Comparison of ENCODE assay signal across 21 cellular contexts in the genomic region with DNA sequence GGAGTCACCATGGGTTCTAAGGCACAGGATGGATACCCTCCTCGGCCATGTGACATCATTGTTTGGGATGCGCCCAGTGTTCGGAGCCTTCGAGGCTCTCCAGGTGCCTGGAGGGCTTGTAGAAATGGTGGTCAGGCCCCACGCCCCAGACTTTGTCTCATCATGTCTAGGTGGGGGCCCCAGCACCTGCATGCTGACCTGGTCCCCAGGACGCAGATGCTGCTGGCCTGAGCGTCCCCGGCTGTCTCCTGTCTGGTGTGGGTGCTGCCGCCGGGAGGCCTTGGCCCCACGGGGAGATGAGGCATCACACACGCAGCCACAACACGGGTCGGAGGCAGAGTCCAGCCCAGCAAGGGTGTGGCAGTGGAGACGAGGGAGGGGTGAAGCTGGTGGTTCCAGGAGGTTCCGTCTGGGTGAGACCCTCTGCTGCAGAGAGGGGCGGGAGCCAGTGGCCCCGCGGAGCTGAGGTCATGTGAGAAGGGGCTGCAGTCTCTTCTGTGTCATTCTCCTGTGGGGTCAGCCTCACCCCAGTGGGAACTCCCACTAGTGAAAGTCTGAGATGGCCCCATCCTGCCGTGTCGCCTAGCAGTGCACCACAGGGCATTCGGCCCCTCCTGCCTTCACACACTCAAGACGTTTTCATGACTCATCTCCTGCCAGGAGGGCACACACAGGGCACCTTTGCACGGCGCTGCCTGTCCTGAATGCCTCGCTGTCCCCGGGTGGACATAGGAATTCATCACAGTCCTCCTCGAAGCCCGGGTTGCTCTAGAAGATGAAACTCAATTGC. TPM values are rescaled to one million over a fixed set of nuclear protein-coding genes. Genes with fewer than 3 reads are reported as not detected.
DNase-seq lines count a peak whose midpoint lies in the region; ATAC-seq, FAIRE-seq and TF ChIP-seq lines count a peak whose summit lies in the region.
"Had no signal": no experiment of that assay in that cellular context is flagged by ENCODE, and none has a peak within 500 bp of the region (broad histone marks: within the 10 kb centered on the region; RNA-seq: fewer than 3 reads in every experiment).

No MANE protein-coding gene starts in this region.

- in situ Hi-C loops in brain microvascular endothelial cell (cut with HindIII; ENCODE audit: low pct_ligation_motif_present, low sequenced_read_pairs), result no loop called here

- 0 out of 2 replicates have a peak overlapping the region, but pooled peaks have one; percentile 61 for H2AK5ac ChIP-seq in H1 (ENCODE audit: low read depth, low read length)

- H3K18ac ChIP-seq in H1 (ENCODE audit: extremely low read depth, low read length), result no peak overlapping the region

- no peak overlapping the region for H3K27ac ChIP-seq in HUES6 (ENCODE audit: low read depth, low read length)
- no peak overlapping the region for H3K27ac ChIP-seq in H1 (ENCODE audit: low read depth, low read length)
- H3K27ac ChIP-seq in brain microvascular endothelial cell, result no peak overlapping the region
- H3K27ac ChIP-seq: A549, GM23248 had no signal

- H4K8ac ChIP-seq in H1 (ENCODE audit: extremely low read depth, insufficient read depth, low read length), result no peak overlapping the region

- DNase-seq in Calu3, result peak; percentile 37
- DNase-seq in H1 (ENCODE audit: low read depth in 1 of 2, low spot score in 2 of 2), result no peak
- DNase-seq in progenitor cell of endocrine pancreas (ENCODE audit: low spot score, unreplicated experiment), result no peak
- DNase-seq in NCI-H526 (lab: John Stamatoyannopoulos, UW), result no peak
- DNase-seq in brain microvascular endothelial cell, result no peak
- DNase-seq: AML-193; CD4-positive, alpha-beta memory T cell; DMS 273 treated with DMSO at 0.1 percent for 48 hours; DND-41; EL; HCEC 1CT had no signal

- H3K4me1 ChIP-seq in HUES6 (ENCODE audit: control insufficient read depth, insufficient read depth, low read length), result no peaks in the 10 kb centered on the region; the same call in 1 of the 2 replicates
- peaks cover 0 to 11% (median 0%) of the 10 kb centered on the region in 4 experiments; a peak in 3 of 7 replicates for H3K4me1 ChIP-seq in H1 (replicated peaks in 1 of 4; ENCODE audit: control insufficient read depth in 3 of 4, insufficient read depth in 4 of 4, low read length in 3 of 4)

- H3K27ac Mint-ChIP-seq in Calu3 (ENCODE audit: unreplicated experiment), result no peak overlapping the region
- H3K27ac Mint-ChIP-seq in progenitor cell of endocrine pancreas, result peak overlapping the region; percentile 59
- H3K27ac Mint-ChIP-seq: CD4-positive, alpha-beta memory T cell had no signal

- H3K23me2 ChIP-seq in H1 (ENCODE audit: low read depth, low read length), result no peaks in the 10 kb centered on the region

- no peaks in the 10 kb centered on the region for H3K79me2 ChIP-seq in H1 (ENCODE audit: control insufficient read depth in 1 of 2, insufficient read depth in 2 of 2, low read length in 2 of 2)

- H3K9me3 Mint-ChIP-seq in Calu3 (ENCODE audit: low read depth, unreplicated experiment), result no peaks in the 10 kb centered on the region
- no peaks in the 10 kb centered on the region for H3K9me3 Mint-ChIP-seq in progenitor cell of endocrine pancreas (ENCODE audit: low read depth)
- H3K9me3 Mint-ChIP-seq: CD4-positive, alpha-beta memory T cell had no signal

- H2BK12ac ChIP-seq in H1 (ENCODE audit: low read depth, low read length), result no peak overlapping the region

- H3K4me3 ChIP-seq in HUES6 (ENCODE audit: low read depth, low read length), result no peak overlapping the region
- no peak overlapping the region for H3K4me3 ChIP-seq in H1 (ENCODE audit: extremely low read depth in 1 of 4, insufficient read depth in 2 of 4, low read depth in 3 of 4, low read length in 4 of 4)
- H3K4me3 ChIP-seq in brain microvascular endothelial cell (ENCODE audit: low read depth, low read length), result no peak overlapping the region
- H3K4me3 ChIP-seq: A549, GM12878, GM23248, K562 had no signal

- BruUV-seq in Calu3 (replicated peaks; lab: Mats Ljungman, UMichigan), result no TSS peak

- peaks cover 11% of the 10 kb centered on the region for H3K36me3 ChIP-seq in HUES6 (ENCODE audit: control insufficient read depth, insufficient read depth, low read length)
- peaks cover 0 to 9% (median 3%) of the 10 kb centered on the region in 4 experiments; a peak in 3 of 8 replicates for H3K36me3 ChIP-seq in H1 (ENCODE audit: control insufficient read depth in 2 of 4, insufficient read depth in 4 of 4, low read length in 3 of 4)
- no peaks in the 10 kb centered on the region for H3K36me3 ChIP-seq in brain microvascular endothelial cell (replicated peaks)

- no peak overlapping the region for H3K4ac ChIP-seq in H1 (replicated peaks; ENCODE audit: insufficient read length, low read depth, low read length)

- no peak for TF ChIP-seq EP300 in H1 (IDR thresholded peaks at IDR 0.05; ENCODE audit: borderline replicate concordance in 1 of 2, low read depth in 2 of 2, low read length in 2 of 2)

- no peak for ATAC-seq in GM21619 (IDR thresholded peaks at IDR 0.05; ENCODE audit: unreplicated experiment)
- ATAC-seq: GM12878 had no signal

- peaks cover 96% of the 10 kb centered on the region for H3K27me3 Mint-ChIP-seq in Calu3 (ENCODE audit: unreplicated experiment)
- H3K27me3 Mint-ChIP-seq in progenitor cell of endocrine pancreas, result no peaks in the 10 kb centered on the region

- TF ChIP-seq POLR2A in H1 (IDR thresholded peaks at IDR 0.05; ENCODE audit: control extremely low read depth in 1 of 2, low read depth in 2 of 2, low read length in 2 of 2), result no peak

- H3K9me3 ChIP-seq in HUES6 (ENCODE audit: control insufficient read depth, insufficient read depth, low read depth, low read length) (no peaks in the 10 kb centered on the region), H1 (ENCODE audit: insufficient read depth in 2 of 2, low read depth in 1 of 2, low read length in 1 of 2) (peaks cover 0 to 3% of the 10 kb centered on the region in 2 experiments; a peak in 1 of 4 replicates)
- H3K9me3 ChIP-seq: A549 had no signal

- 90% methylated on average over 27 of the region's 29 CpGs; no CpG with 5 or more reads in 1 of the 2 experiments for WGBS in H1 (ENCODE audit: extremely low coverage in 1 of 2, insufficient coverage in 1 of 2, insufficient read length in 1 of 2, insufficient replicate concordance in 2 of 2, low coverage in 1 of 2, low lambda C conversion rate in 2 of 2, missing lambda C conversion rate in 1 of 2), 2 experiments

- no peak overlapping the region for H2BK120ac ChIP-seq in H1 (replicated peaks; ENCODE audit: low read depth, low read length)

- H3K36me3 Mint-ChIP-seq in Calu3 (ENCODE audit: insufficient read depth, unreplicated experiment) (no peaks in the 10 kb centered on the region), progenitor cell of endocrine pancreas (ENCODE audit: insufficient read depth) (peaks cover 10% of the 10 kb centered on the region)
- H3K36me3 Mint-ChIP-seq: CD14-positive monocyte; CD4-positive, alpha-beta memory T cell had no signal

- no peak for FAIRE-seq in H1 (lab: Jason Lieb, UNC)
- FAIRE-seq: A549, GM12878, GM19239, H54, K562 had no signal

- no peak overlapping the region for H2AFZ ChIP-seq in H1 (ENCODE audit: low read length)
- H2AFZ ChIP-seq: GM23248 had no signal

- H3K4me3 Mint-ChIP-seq in Calu3 (ENCODE audit: low read depth, unreplicated experiment), result no peak overlapping the region
- H3K4me3 Mint-ChIP-seq in progenitor cell of endocrine pancreas (ENCODE audit: low read depth), result no peak overlapping the region
- H3K4me3 Mint-ChIP-seq: CD4-positive, alpha-beta memory T cell had no signal

- H4K5ac ChIP-seq in H1 (ENCODE audit: insufficient read length, low read depth, low read length), result no peak overlapping the region

- H3K79me1 ChIP-seq in H1 (ENCODE audit: low read depth, low read length), result peaks cover 8% of the 10 kb centered on the region

- no peaks in the 10 kb centered on the region for H3K27me3 ChIP-seq in HUES6 (ENCODE audit: control insufficient read depth, insufficient read depth, low read length)
- no peaks in the 10 kb centered on the region for H3K27me3 ChIP-seq in H1 (replicated peaks in 1 of 4; ENCODE audit: control insufficient read depth in 3 of 4, extremely low read depth in 1 of 4, insufficient read depth in 3 of 4, low read length in 3 of 4)
- H3K27me3 ChIP-seq in brain microvascular endothelial cell (replicated peaks), result peaks cover 25% of the 10 kb centered on the region

- TF ChIP-seq CTCF in Calu3 (IDR thresholded peaks at IDR 0.05; ENCODE audit: unreplicated experiment) (no peak), H1 (IDR thresholded peaks at IDR 0.05; ENCODE audit: control extremely low read depth in 1 of 3, insufficient read depth in 1 of 3, low read depth in 1 of 3, low read length in 3 of 3) (no peak), progenitor cell of endocrine pancreas (IDR thresholded peaks at IDR 0.05; ENCODE audit: unreplicated experiment) (no peak), brain microvascular endothelial cell (IDR thresholded peaks at IDR 0.05; ENCODE audit: low read depth, low read length, missing control alignments) (no peak)

- no peak overlapping the region for H4K91ac ChIP-seq in H1 (replicated peaks; ENCODE audit: insufficient read length, low read length)

- H3K9ac ChIP-seq in HUES6 (ENCODE audit: low read length) (peak overlapping the region; percentile 18), H1 (replicated peaks in 1 of 4; ENCODE audit: extremely low read depth in 1 of 4, low read depth in 3 of 4, low read length in 3 of 4) (no peak overlapping the region)
- H3K9ac ChIP-seq: GM23248 had no signal

- intact Hi-C loops in Calu3 (cut with micrococcal nuclease; ENCODE audit: unreplicated experiment), result no loop called here

- H3K4me2 ChIP-seq in H1 (ENCODE audit: insufficient read depth in 1 of 2, low read depth in 2 of 2, low read length in 2 of 2), result no peak overlapping the region
- H3K4me2 ChIP-seq: A549 had no signal

- H3K4me1 Mint-ChIP-seq in Calu3 (ENCODE audit: low read depth, unreplicated experiment) (peaks cover 8% of the 10 kb centered on the region), progenitor cell of endocrine pancreas (ENCODE audit: low read depth) (no peaks in the 10 kb centered on the region)
- H3K4me1 Mint-ChIP-seq: CD4-positive, alpha-beta memory T cell had no signal

- TF ChIP-seq RAD21 in H1 (IDR thresholded peaks at IDR 0.05 in 1 of 2, conservative IDR thresholded peaks at IDR 0.05 in 1 of 2; ENCODE audit: low read depth in 2 of 2, low read length in 2 of 2), result no peak

- no peak overlapping the region for H3K23ac ChIP-seq in H1 (ENCODE audit: insufficient read length)

- H3K14ac ChIP-seq in H1 (ENCODE audit: insufficient read length), result no peak overlapping the region

- POLR2A ChIA-PET in H1 (lab: Charles Lee; ENCODE audit: partially characterized antibody), result no interaction called here

- CTCF ChIA-PET in Calu3 (lab: Charles Lee) (interaction anchor here (0.6 to 2.0 kb wide), 2 partner anchors 13 to 36 kb away, joined by 4 to 11 read pairs; no protein-coding TSS in a partner anchor), H1 (lab: Charles Lee; ENCODE audit: partially characterized antibody) (interaction anchor here (0.9 to 5.6 kb wide), 11 partner anchors 7 to 142 kb away, joined by 3 to 41 read pairs (median 4); no protein-coding TSS in a partner anchor)

- H4K20me1 ChIP-seq in H1 (replicated peaks in 1 of 2; ENCODE audit: control insufficient read depth in 1 of 2, insufficient read depth in 2 of 2, low read length in 2 of 2), result peaks cover 0 to 7% of the 10 kb centered on the region in 2 experiments

- H2BK20ac ChIP-seq in H1 (ENCODE audit: low read length), result no peak overlapping the region

- no peak overlapping the region for H2BK15ac ChIP-seq in H1 (ENCODE audit: low read length)

- H2BK5ac ChIP-seq in H1 (ENCODE audit: low read depth, low read length), result no peak overlapping the region

- no peak overlapping the region for H3K56ac ChIP-seq in H1 (replicated peaks; ENCODE audit: insufficient read length, low read depth, low read length)

RNA-seq across cellular contexts. Expression of gene JPH3, which starts 46.6 kb away (rescaled TPM):
- 0.57 and 1.2 TPM in 2 replicates for total RNA-seq in Calu3 (2022)
- total RNA-seq in H1 (2021; fragmentation: NEBNext Ultra II Directional; extraction: Animal tissue kit (Norgen Biotek cat#: 25700)), result 28.3 and 28.4 TPM in 2 replicates
- 10.3 and 19.3 TPM in 2 replicates for polyA plus RNA-seq in H1 (2011; rRNA removed)
- 16.6 TPM for polyA plus RNA-seq in H1 (2011; cell fraction: cytosol; rRNA removed)
- 21.3 TPM for polyA plus RNA-seq in H1 (2011; cell fraction: nucleus; rRNA removed)
- 10.2 to 20.9 TPM (median 18.6 TPM) in 4 replicates for polyA plus RNA-seq in H1 (2012, experiment 1 of 2)
- 15.9 TPM for polyA plus RNA-seq in H1 (2012, experiment 2 of 2)
- 13.8 TPM for polyA plus RNA-seq in H1 (2013, experiment 1 of 2)
- 14.8 TPM for polyA plus RNA-seq in H1 (2013, experiment 2 of 2)
- polyA minus RNA-seq in H1 (2011; rRNA and poly(A)+ RNA removed), result 6.4 and 9.5 TPM in 2 replicates
- 15.0 TPM for polyA minus RNA-seq in H1 (2011; cell fraction: cytosol; rRNA and poly(A)+ RNA removed)
- polyA minus RNA-seq in H1 (2011; cell fraction: nucleus; rRNA and poly(A)+ RNA removed), result 16.9 TPM
- 23.1 and 26.4 TPM in 2 replicates for total RNA-seq in progenitor cell of endocrine pancreas
- total RNA-seq: GM12878, GM23248, K562 had no signal
- polyA plus RNA-seq: BJ; CD14-positive monocyte; CD4-positive, alpha-beta memory T cell; GM23248 had no signal

Comparison
In these comparisons a context has a peak if more than half of its experiments do, and no peak if none do; other contexts are left out.
1. RNA of gene JPH3, which starts 46.6 kb away (total RNA-seq): 28.3 to 28.4 TPM in H1 and 23.1 to 26.4 TPM in progenitor cell of endocrine pancreas; 0.57 to 1.2 TPM in Calu3; every median in the first group is over 10 times any median in the second.